Comparison of ENCODE assay signal across 18 cellular contexts in genomic region chr2:103435010-103435409, GRCh38.
DNase-seq lines count a peak whose midpoint lies in the region; ATAC-seq, FAIRE-seq and TF ChIP-seq lines count a peak whose summit lies in the region.
"Had no signal": no experiment of that assay in that cellular context is flagged by ENCODE, and none has a peak within 500 bp of the region (broad histone marks: within the 10 kb centered on the region; RNA-seq: fewer than 3 reads in every experiment).

No MANE protein-coding gene starts in this region.

- intact Hi-C loops in HepG2 (cut with micrococcal nuclease; ENCODE audit: unreplicated experiment) = no loop called here
- intact Hi-C loops in right lobe of liver (cut with DNase I) = no loop called here
- intact Hi-C loops in K562 (cut with micrococcal nuclease) = no loop called here

- H3K4me3 ChIP-seq in HepG2 (replicated peaks in 1 of 3; ENCODE audit: insufficient read depth in 1 of 3, low read depth in 2 of 3, low read length in 3 of 3) (no peak overlapping the region), right lobe of liver (no peak overlapping the region), K562 (no peak overlapping the region)
- H3K4me3 ChIP-seq: adrenal gland, psoas muscle had no signal

- POLR2A ChIA-PET in HepG2 (lab: Yijun Ruan, JAX) (no interaction called here), K562 (lab: Yijun Ruan, JAX) (no interaction called here)

- H4K20me1 ChIP-seq in HepG2 (ENCODE audit: insufficient read depth, low read length) (no peaks in the 10 kb centered on the region), K562 (replicated peaks; ENCODE audit: control insufficient read depth, insufficient read depth, low read length) (no peaks in the 10 kb centered on the region)

- no peaks in the 10 kb centered on the region for H3K27me3 ChIP-seq in HepG2 (ENCODE audit: control insufficient read depth in 1 of 2, insufficient read depth in 2 of 2, low read length in 2 of 2)
- H3K27me3 ChIP-seq in right lobe of liver = no peaks in the 10 kb centered on the region
- H3K27me3 ChIP-seq in K562 (ENCODE audit: control insufficient read depth in 2 of 2, insufficient read depth in 2 of 2, low read length in 2 of 2) = no peaks in the 10 kb centered on the region
- H3K27me3 ChIP-seq: adrenal gland had no signal

- TF ChIP-seq POLR2A in HepG2 (IDR thresholded peaks at IDR 0.05; ENCODE audit: insufficient read depth in 1 of 2, low read depth in 2 of 2, low read length in 2 of 2) (no peak), right lobe of liver (IDR thresholded peaks at IDR 0.05) (no peak), K562 (conservative IDR thresholded peaks at IDR 0.05) (no peak)

- FAIRE-seq in HepG2 (lab: Jason Lieb, UNC) (no peak), K562 (lab: Jason Lieb, UNC) (no peak)

- no peaks in the 10 kb centered on the region for H3K4me1 Mint-ChIP-seq in stimulated activated effector memory CD8-positive, alpha-beta T cell treated with anti-CD3 and anti-CD28 coated beads, Interleukin-12 subunit alpha, Interleukin-12 subunit beta, amount 100 ng/mL, for 72 hours
- H3K4me1 Mint-ChIP-seq: nephron had no signal

- H3K27ac Mint-ChIP-seq in stimulated activated effector memory CD8-positive, alpha-beta T cell treated with anti-CD3 and anti-CD28 coated beads, Interleukin-12 subunit alpha, Interleukin-12 subunit beta, amount 100 ng/mL, for 72 hours = no peak overlapping the region
- H3K27ac Mint-ChIP-seq: memory B cell, nephron had no signal

- no peaks in the 10 kb centered on the region for H3K9me1 ChIP-seq in K562 (ENCODE audit: control insufficient read depth, insufficient read depth, low read length)

- H3K4me2 ChIP-seq in HepG2 (ENCODE audit: low read depth, low read length) = no peak overlapping the region
- H3K4me2 ChIP-seq in K562 (ENCODE audit: insufficient read depth, low read length) = no peak overlapping the region

- ATAC-seq in HepG2 (no peak), right lobe of liver (no peak), K562 (no peak), left lobe of liver (no peak), GM21367 (IDR thresholded peaks at IDR 0.05; ENCODE audit: unreplicated experiment) (no peak)
- peak; percentile 78 for ATAC-seq in stimulated activated effector memory CD8-positive, alpha-beta T cell treated with anti-CD3 and anti-CD28 coated beads, Interleukin-12 subunit alpha, Interleukin-12 subunit beta, amount 100 ng/mL, for 72 hours
- ATAC-seq: psoas muscle had no signal

- H3K9ac ChIP-seq in HepG2 (ENCODE audit: insufficient read depth, low read depth, low read length) = no peak overlapping the region
- H3K9ac ChIP-seq in K562 (ENCODE audit: insufficient read depth in 1 of 2, low read depth in 2 of 2, low read length in 2 of 2) = no peak overlapping the region

- in situ Hi-C loops in HepG2 (cut with HindIII; ENCODE audit: extremely low pct_ligation_motif_present, low pct_unique_long_range_greater_than_20kb) (no loop called here), K562 (cut with MboI) (no loop called here)

- no peak overlapping the region for H2AFZ ChIP-seq in HepG2 (ENCODE audit: low read length)
- H2AFZ ChIP-seq in K562 (ENCODE audit: low read depth, low read length) = no peak overlapping the region

- no peak for TF ChIP-seq EP300 in HepG2 (IDR thresholded peaks at IDR 0.05; ENCODE audit: low read depth in 2 of 2, low read length in 2 of 2)
- no peak for TF ChIP-seq EP300 in HepG2 (CRISPR knock-in tag; IDR thresholded peaks at IDR 0.05; ENCODE audit: borderline replicate concordance)
- no peak for TF ChIP-seq EP300 in K562 (IDR thresholded peaks at IDR 0.05; ENCODE audit: low read length)

- H3K27ac ChIP-seq in HepG2 (ENCODE audit: extremely low read length, insufficient read depth, low read length) = no peak overlapping the region
- no peak overlapping the region for H3K27ac ChIP-seq in right lobe of liver
- H3K27ac ChIP-seq in K562 (ENCODE audit: extremely low read depth, low read depth, low read length) = no peak overlapping the region; the same call in 2 of the 3 replicates
- H3K27ac ChIP-seq: adrenal gland, HL-60, psoas muscle had no signal

- H3K4me3 Mint-ChIP-seq in stimulated activated effector memory CD8-positive, alpha-beta T cell treated with anti-CD3 and anti-CD28 coated beads, Interleukin-12 subunit alpha, Interleukin-12 subunit beta, amount 100 ng/mL, for 72 hours = no peak overlapping the region
- H3K4me3 Mint-ChIP-seq: memory B cell, nephron had no signal

- DNase-seq in HepG2 (ENCODE audit: low spot score) = no peak
- DNase-seq in right lobe of liver = no peak
- peak; percentile 54 for DNase-seq in NCI-H460 (ENCODE audit: extremely low read depth, low read depth)
- peak in 1 of 4 experiments; percentile 5 for DNase-seq in K562 (ENCODE audit: extremely low read depth in 1 of 4, low spot score in 3 of 4)
- DNase-seq in stimulated activated effector memory CD8-positive, alpha-beta T cell treated with anti-CD3 and anti-CD28 coated beads, Interleukin-12 subunit alpha, Interleukin-12 subunit beta, amount 100 ng/mL, for 72 hours (ENCODE audit: low spot score in 2 of 2) = no peak
- DNase-seq in left lobe of liver (ENCODE audit: low spot score) = no peak
- DNase-seq in NCI-H1048 (lab: John Stamatoyannopoulos, UW) = no peak
- DNase-seq: activated CD8-positive, alpha-beta memory T cell treated with anti-CD3 and anti-CD28 coated beads, Interleukin-2, amount 50 U/mL, for 48 hours; adrenal gland; Calu3; NCI-H1930; NCI-H526 treated with DMSO at 0.1 percent for 48 hours; psoas muscle; SW 1271 had no signal

- H3K4me1 ChIP-seq in HepG2 (ENCODE audit: insufficient read depth, low read length) (no peaks in the 10 kb centered on the region), right lobe of liver (no peaks in the 10 kb centered on the region), K562 (replicated peaks in 1 of 2; ENCODE audit: control insufficient read depth in 2 of 2, insufficient read depth in 2 of 2, low read length in 2 of 2) (no peaks in the 10 kb centered on the region)
- H3K4me1 ChIP-seq: adrenal gland, psoas muscle had no signal

- TF ChIP-seq CTCF in HepG2 (CRISPR knock-in tag; IDR thresholded peaks at IDR 0.05) (no peak), right lobe of liver (IDR thresholded peaks at IDR 0.05) (no peak), K562 (IDR thresholded peaks at IDR 0.05 in 2 of 3, conservative IDR thresholded peaks at IDR 0.05 in 1 of 3; ENCODE audit: insufficient read depth in 2 of 3, low read depth in 1 of 3, low read length in 3 of 3) (no peak)

- BruUV-seq in HepG2 (replicated peaks; lab: Mats Ljungman, UMichigan) (no TSS peak), K562 (replicated peaks; lab: Mats Ljungman, UMichigan) (no TSS peak)

- H3K9me3 ChIP-seq in HepG2 (ENCODE audit: low read length) (peaks cover 6% of the 10 kb centered on the region; the same call in 1 of the 2 replicates), right lobe of liver (no peaks in the 10 kb centered on the region), K562 (replicated peaks; ENCODE audit: control insufficient read depth, insufficient read depth, low read depth, low read length) (no peaks in the 10 kb centered on the region; the same call in 1 of the 2 replicates)
- H3K9me3 ChIP-seq: adrenal gland, psoas muscle had no signal

- H3K36me3 ChIP-seq in HepG2 (replicated peaks in 1 of 2; ENCODE audit: control insufficient read depth in 1 of 2, insufficient read depth in 2 of 2, low read length in 2 of 2) (no peaks in the 10 kb centered on the region), right lobe of liver (no peaks in the 10 kb centered on the region), K562 (ENCODE audit: control insufficient read depth, insufficient read depth, low read length) (no peaks in the 10 kb centered on the region)
- H3K36me3 ChIP-seq: adrenal gland had no signal

- CTCF ChIA-PET in HepG2 (lab: Yijun Ruan, JAX; ENCODE audit: low intra/inter-chr PET ratio, low total read pairs) (no interaction called here), K562 (lab: Yijun Ruan, JAX; ENCODE audit: low intra/inter-chr PET ratio) (no interaction called here)

- peaks cover 27% of the 10 kb centered on the region for H3K9me3 Mint-ChIP-seq in stimulated activated effector memory CD8-positive, alpha-beta T cell treated with anti-CD3 and anti-CD28 coated beads, Interleukin-12 subunit alpha, Interleukin-12 subunit beta, amount 100 ng/mL, for 72 hours
- H3K9me3 Mint-ChIP-seq: nephron had no signal

- no peaks in the 10 kb centered on the region for H3K36me3 Mint-ChIP-seq in stimulated activated effector memory CD8-positive, alpha-beta T cell treated with anti-CD3 and anti-CD28 coated beads, Interleukin-12 subunit alpha, Interleukin-12 subunit beta, amount 100 ng/mL, for 72 hours
- H3K36me3 Mint-ChIP-seq: memory B cell had no signal

- H3K79me2 ChIP-seq in HepG2 (ENCODE audit: insufficient read depth, low read length) = no peaks in the 10 kb centered on the region
- H3K79me2 ChIP-seq in K562 (ENCODE audit: control insufficient read depth, insufficient read depth, low read length) = no peaks in the 10 kb centered on the region

- 37% methylated on average over 3 of the region's 3 CpGs for WGBS in HepG2 (ENCODE audit: low lambda C conversion rate)
- 59% methylated on average over 3 of the region's 3 CpGs for WGBS in right lobe of liver (ENCODE audit: insufficient coverage, low coverage, low lambda C conversion rate, missing lambda C conversion rate)
- 32% methylated on average over 3 of the region's 3 CpGs for WGBS in K562 (ENCODE audit: insufficient coverage, low coverage, missing lambda C conversion rate)

- TF ChIP-seq RAD21 in HepG2 (CRISPR knock-in tag; IDR thresholded peaks at IDR 0.05) (no peak), K562 (CRISPR knock-in tag; conservative IDR thresholded peaks at IDR 0.05 in 1 of 2, IDR thresholded peaks at IDR 0.05 in 1 of 2) (no peak)

TF ChIP-seq in HepG2, 621 proteins besides CTCF, POLR2A, EP300 and RAD21:
- TF ChIP-seq ATF7 (IDR thresholded peaks at IDR 0.05) = peak; percentile 61
- no peak for TF ChIP-seq ATF7 (CRISPR knock-in tag; IDR thresholded peaks at IDR 0.05)
- TF ChIP-seq CREB1 (IDR thresholded peaks at IDR 0.05) = peak; percentile 89
- no peak for TF ChIP-seq CREB1 (CRISPR knock-in tag; IDR thresholded peaks at IDR 0.05)
- TF ChIP-seq NFE2L2 (IDR thresholded peaks at IDR 0.05; ENCODE audit: low read length) = 0 out of 2 replicates have a peak, but pooled peaks have one; percentile 13
- TF ChIP-seq REXO4 (CRISPR knock-in tag; IDR thresholded peaks at IDR 0.05; ENCODE audit: borderline replicate concordance) = no peak

TF ChIP-seq in K562, 482 proteins besides CTCF, POLR2A, EP300 and RAD21 (continues in another document):
- 0 out of 2 replicates have a peak, but pooled peaks have one; percentile 19 for TF ChIP-seq NFE2 (IDR thresholded peaks at IDR 0.05; ENCODE audit: low read depth)
- no peak for TF ChIP-seq ELF1 (tag; IDR thresholded peaks at IDR 0.05)
- TF ChIP-seq HIVEP1 (CRISPR knock-in tag; IDR thresholded peaks at IDR 0.05) = no peak
- TF ChIP-seq PHB (CRISPR knock-in tag; IDR thresholded peaks at IDR 0.05) = no peak
- TF ChIP-seq SUPT5H (IDR thresholded peaks at IDR 0.05) = no peak
- no peak for TF ChIP-seq CXXC5 (CRISPR knock-in tag; IDR thresholded peaks at IDR 0.05)
- TF ChIP-seq FOSL1 (tag; conservative IDR thresholded peaks at IDR 0.05) = peak; percentile 90
- no peak for TF ChIP-seq PURB (CRISPR knock-in tag; IDR thresholded peaks at IDR 0.05; ENCODE audit: low read depth)
- peak; percentile 79 for TF ChIP-seq MAFG (tag; conservative IDR thresholded peaks at IDR 0.05)

Comparison
In these comparisons a context has a peak if more than half of its experiments do, and no peak if none do; other contexts are left out.
1. Of the 241 proteins assayed by ChIP-seq in both HepG2 and K562: peak only in HepG2: none; only in K562: FOSL1, JUNB, MAFG, NFE2, NFE2L1 and TRIM24; in both: none; in neither: 230; mixed calls (peak in some experiments, not most) for 5.